Comparison of ENCODE assay signal across 1 cellular context in genomic region chr13:65768545-65768944, GRCh38.
TF ChIP-seq lines count a peak whose summit lies in the region.

No MANE protein-coding gene starts in this region.

TF ChIP-seq in K562, 482 proteins besides CTCF, POLR2A, EP300 and RAD21 (continued from another document):
- TF ChIP-seq STAT6 (CRISPR knock-in tag; IDR thresholded peaks at IDR 0.05): no peak
